ENCODE assay signal across 9 cellular contexts in the genomic region with DNA sequence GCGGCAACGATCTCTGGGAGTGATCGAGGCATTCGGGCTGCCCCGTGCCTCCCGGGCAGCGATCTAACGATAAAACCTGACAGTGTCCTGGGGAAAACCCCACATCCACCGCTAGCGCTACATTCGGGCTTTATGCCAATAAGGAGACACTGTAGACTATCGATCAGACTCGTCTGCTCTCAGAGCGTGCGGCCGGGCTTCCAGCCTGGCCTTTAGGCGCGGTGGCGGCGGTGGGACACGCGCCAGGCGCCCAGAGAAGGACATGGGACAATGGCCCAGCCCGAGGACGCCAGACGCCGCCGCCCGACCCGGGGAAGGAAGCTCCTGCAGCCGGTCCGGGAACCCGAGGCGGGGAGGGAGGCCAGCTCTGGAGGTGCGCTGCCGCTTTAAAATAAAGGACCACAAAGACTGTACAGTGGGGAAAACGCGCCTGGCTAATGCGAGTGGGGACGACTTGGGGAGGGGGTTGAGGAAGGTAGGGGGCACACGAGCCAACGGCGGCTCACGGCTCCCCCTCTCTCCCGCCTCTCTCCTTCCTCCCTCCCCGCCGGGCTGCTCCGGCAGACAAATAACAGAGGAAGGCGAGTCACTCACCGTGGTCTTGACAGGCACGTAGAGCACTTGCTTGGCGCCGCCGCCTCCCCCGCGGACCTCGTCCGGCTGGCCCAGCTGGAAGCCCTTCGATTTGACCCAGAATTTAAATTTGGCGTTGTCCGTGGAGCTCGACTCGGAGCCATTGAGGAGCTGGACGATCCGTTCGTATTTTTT. TPM values are rescaled to one million over a fixed set of nuclear protein-coding genes. Genes with fewer than 3 reads are reported as not detected.
DNase-seq lines count a peak whose midpoint lies in the region; ATAC-seq and TF ChIP-seq lines count a peak whose summit lies in the region.
"Had no signal": no experiment of that assay in that cellular context is flagged by ENCODE, and none has a peak within 500 bp of the region (broad histone marks: within the 10 kb centered on the region; RNA-seq: fewer than 3 reads in every experiment).

No MANE protein-coding gene starts in this region.

- no peak for ATAC-seq in T-helper 17 cell
- no peak for ATAC-seq in GM21825 (IDR thresholded peaks at IDR 0.05; ENCODE audit: unreplicated experiment)
- no peak for ATAC-seq in HG02884 (IDR thresholded peaks at IDR 0.05; ENCODE audit: unreplicated experiment)

- no peak overlapping the region for H3K27ac ChIP-seq in left ventricle myocardium inferior (replicated peaks)

- peaks cover 95% of the 10 kb centered on the region for H3K27me3 ChIP-seq in left ventricle myocardium inferior (ENCODE audit: low read depth)

- peak overlapping the region; percentile 63 for H3K4me3 ChIP-seq in left ventricle myocardium inferior

- H3K4me1 Mint-ChIP-seq in T-helper 17 cell, result peaks cover 2% of the 10 kb centered on the region

- H3K27ac Mint-ChIP-seq in T-helper 17 cell, result no peak overlapping the region

- H3K36me3 ChIP-seq in left ventricle myocardium inferior, result no peaks in the 10 kb centered on the region

- H3K9me3 ChIP-seq in T-helper 17 cell (ENCODE audit: control insufficient read depth, low read length, poor library complexity, severe bottlenecking) (no peaks in the 10 kb centered on the region), left ventricle myocardium inferior (replicated peaks) (no peaks in the 10 kb centered on the region)

- H3K27me3 Mint-ChIP-seq in T-helper 17 cell, result peaks cover 19% of the 10 kb centered on the region

- TF ChIP-seq CTCF in GM10266 (IDR thresholded peaks at IDR 0.05; ENCODE audit: control insufficient read depth, insufficient read depth, low read depth, missing control alignments) (no peak), left ventricle myocardium inferior (IDR thresholded peaks at IDR 0.05; ENCODE audit: borderline replicate concordance) (no peak)

- intact Hi-C loops in left ventricle myocardium inferior (cut with micrococcal nuclease) (no loop called here), posterior vena cava (cut with DNase I) (no loop called here)

- DNase-seq in GM10266 (ENCODE audit: extremely low spot score), result peak; percentile 41
- DNase-seq in HK-2 (ENCODE audit: unreplicated experiment), result peak; percentile 31
- no peak for DNase-seq in T-helper 17 cell
- DNase-seq in left ventricle myocardium inferior, result peak; percentile 16
- DNase-seq in posterior vena cava (ENCODE audit: low spot score), result peak; percentile 79
- DNase-seq in amniotic stem cell (lab: John Stamatoyannopoulos, UW), result no peak

- H3K4me3 Mint-ChIP-seq in T-helper 17 cell, result peak overlapping the region; percentile 39

- H3K4me1 ChIP-seq in left ventricle myocardium inferior, result peaks cover 36% of the 10 kb centered on the region

- H3K36me3 Mint-ChIP-seq in T-helper 17 cell (ENCODE audit: low read depth), result peaks cover 4% of the 10 kb centered on the region

RNA-seq across cellular contexts. Expression of a gene that starts 2.1 kb away (rescaled TPM):
- not detected for total RNA-seq in T-helper 17 cell
- total RNA-seq in left ventricle myocardium inferior, result not detected
- total RNA-seq in posterior vena cava, result under 1 TPM; 0.38 to 0.79 TPM
- total RNA-seq: dermis microvascular lymphatic vessel endothelial cell had no signal

Comparison
In these comparisons a context has a peak if more than half of its experiments do, and no peak if none do; other contexts are left out.
1. DNase-seq: peak in GM10266 (single experiment), HK-2 (single experiment), left ventricle myocardium inferior (single experiment) and posterior vena cava (single experiment); none in T-helper 17 cell (0 of 3) and amniotic stem cell (single experiment).